Comparison of ENCODE assay signal across 3 cellular contexts in the genomic region with DNA sequence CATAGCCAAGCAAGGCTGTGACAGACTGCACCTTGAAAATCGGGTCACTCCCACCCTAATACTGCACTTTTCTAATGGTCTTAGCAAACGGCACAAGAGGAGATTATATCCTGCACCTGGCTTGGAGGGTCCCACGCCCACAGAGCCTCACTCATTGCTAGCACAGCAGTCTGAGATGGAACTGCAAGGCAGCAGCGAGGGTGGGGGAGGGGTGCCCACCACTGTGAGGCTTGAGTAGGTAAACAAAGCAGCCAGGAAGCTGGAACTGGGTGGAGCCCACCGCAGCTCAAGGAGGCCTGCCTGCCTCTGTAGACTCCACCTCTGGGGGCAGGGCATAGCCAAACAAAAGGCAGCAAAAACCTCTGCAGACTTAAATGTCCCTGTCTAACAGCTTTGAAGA. TPM values are rescaled to one million over a fixed set of nuclear protein-coding genes. Genes with fewer than 3 reads are reported as not detected.
"Had no signal": no experiment of that assay in that cellular context is flagged by ENCODE, and none has a peak within 500 bp of the region (broad histone marks: within the 10 kb centered on the region; RNA-seq: fewer than 3 reads in every experiment).

No MANE protein-coding gene starts in this region.

RNA-seq across cellular contexts. Expression of gene ENPP5, which starts 51.1 kb away (rescaled TPM):
- total RNA-seq: activated CD4-positive, alpha-beta T cell treated with anti-CD3 and anti-CD28 coated beads, Interleukin-2, amount 10 ng/mL, durations not matched to agents 24 days and 14 days; activated T-helper 2 cell treated with anti-CD3 and anti-CD28 coated beads, Interferon-gamma antibody, Interleukin-2, Interleukin-4, amounts not matched to agents 10 μg/mL and 5 μg/mL and 100 μg/mL, durations not matched to agents 14 hours and 24 hours and 36 hours; NCI-H460 had no signal
